23 cellular contexts compared by ENCODE assay signal in the genomic region with DNA sequence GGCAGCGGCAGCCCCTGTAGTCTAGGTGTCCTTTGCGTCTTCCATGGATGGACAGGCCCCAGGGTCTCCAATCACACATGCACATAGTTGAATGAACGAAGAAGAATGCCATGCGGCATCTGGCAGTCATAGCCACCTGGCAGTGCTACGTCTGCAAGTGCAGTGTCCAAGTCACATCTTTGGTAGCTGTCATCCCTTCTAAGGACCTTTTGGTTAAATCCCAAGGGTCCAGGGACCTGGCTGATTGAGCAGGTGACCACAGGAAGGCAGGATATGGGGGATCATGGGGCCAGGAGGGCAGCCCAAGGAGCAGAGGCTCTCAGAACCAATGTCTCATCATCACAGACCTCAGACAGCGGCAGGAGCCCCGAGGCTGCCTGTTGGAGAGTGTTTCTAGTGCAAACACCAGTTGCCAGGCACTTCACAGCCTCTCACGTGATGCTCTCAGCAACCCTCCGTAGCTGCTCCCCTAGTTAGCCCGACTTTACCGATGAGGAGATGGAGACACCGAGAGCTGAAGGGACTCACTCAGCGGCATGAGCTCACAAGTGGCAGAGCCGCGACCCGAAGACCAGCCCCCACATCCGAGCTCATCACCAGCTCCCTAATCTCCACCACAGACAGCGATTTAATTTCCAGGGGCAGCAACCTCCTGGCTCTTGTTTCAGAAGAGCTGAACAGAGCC. TPM values are rescaled to one million over a fixed set of nuclear protein-coding genes. Genes with fewer than 3 reads are reported as not detected.
DNase-seq lines count a peak whose midpoint lies in the region; ATAC-seq and TF ChIP-seq lines count a peak whose summit lies in the region.
"Had no signal": no experiment of that assay in that cellular context is flagged by ENCODE, and none has a peak within 500 bp of the region (broad histone marks: within the 10 kb centered on the region; RNA-seq: fewer than 3 reads in every experiment).

No MANE protein-coding gene starts in this region.

- no peaks in the 10 kb centered on the region for H3K27me3 ChIP-seq in foreskin keratinocyte
- H3K27me3 ChIP-seq: hepatocyte had no signal

- H3K4me3 Mint-ChIP-seq in T-helper 17 cell (no peak overlapping the region), immature natural killer cell (no peak overlapping the region)
- H3K4me3 Mint-ChIP-seq: activated naive CD8-positive, alpha-beta T cell treated with anti-CD3 and anti-CD28 coated beads for 36 hours; activated T-cell treated with anti-CD3 and anti-CD28 coated beads, Interleukin-2, amount 50 U/mL, for 72 hours; CD8-positive, alpha-beta T cell; memory B cell; natural killer cell treated with Interleukin-12 subunit alpha and Interleukin-12 subunit beta and Interleukin-15 and Interleukin-18, amount 100 ng/mL, for 72 hours had no signal

- DNase-seq in DMS153 (lab: John Stamatoyannopoulos, UW) (peak; percentile 69), M059J (ENCODE audit: low read depth) (peak; percentile 28), NCI-H510A (lab: John Stamatoyannopoulos, UW) (peak; percentile 72), left ventricle myocardium superior (no peak), occipital lobe (lab: John Stamatoyannopoulos, UW) (no peak), foreskin keratinocyte (no peak), T-helper 17 cell (no peak), immature natural killer cell (no peak)
- DNase-seq: activated CD4-positive, alpha-beta T cell treated with anti-CD3 and anti-CD28 coated beads, Interleukin-2, amount 50 U/mL, for 4 hours; activated naive CD8-positive, alpha-beta T cell treated with anti-CD3 and anti-CD28 coated beads for 36 hours; activated T-cell treated with anti-CD3 and anti-CD28 coated beads, Interleukin-2, amount 50 U/mL, for 72 hours; body of pancreas; islet precursor cell; KBM-7; NCI-H69; psoas muscle; stimulated activated CD4-positive, alpha-beta T cell treated with anti-CD3 and anti-CD28 coated beads, Interleukin-4, amount 100 ng/mL, for 4 hours; SW 1271 had no signal

- H3K27me3 Mint-ChIP-seq in T-helper 17 cell, result peaks cover 35% of the 10 kb centered on the region
- H3K27me3 Mint-ChIP-seq in immature natural killer cell (ENCODE audit: low read depth in 3 of 3), result peaks cover 0 to 10% (median 6%) of the 10 kb centered on the region in 3 donors

- no peak for TF ChIP-seq CTCF in foreskin keratinocyte (conservative IDR thresholded peaks at IDR 0.05)

- peaks cover 3% of the 10 kb centered on the region for H3K36me3 Mint-ChIP-seq in T-helper 17 cell (ENCODE audit: low read depth)
- H3K36me3 Mint-ChIP-seq in immature natural killer cell, result no peaks in the 10 kb centered on the region
- H3K36me3 Mint-ChIP-seq: activated naive CD8-positive, alpha-beta T cell treated with anti-CD3 and anti-CD28 coated beads for 36 hours; CD8-positive, alpha-beta T cell; memory B cell; natural killer cell treated with Interleukin-12 subunit alpha and Interleukin-12 subunit beta and Interleukin-15 and Interleukin-18, amount 100 ng/mL, for 72 hours had no signal

- H3K9me3 Mint-ChIP-seq in immature natural killer cell, result no peaks in the 10 kb centered on the region
- H3K9me3 Mint-ChIP-seq: CD8-positive, alpha-beta T cell; memory B cell; natural killer cell treated with Interleukin-12 subunit alpha and Interleukin-12 subunit beta and Interleukin-15 and Interleukin-18, amount 100 ng/mL, for 72 hours had no signal

- ATAC-seq in left ventricle myocardium superior, result peak; percentile 51
- no peak for ATAC-seq in foreskin keratinocyte
- ATAC-seq in T-helper 17 cell, result no peak
- ATAC-seq: activated T-cell treated with anti-CD3 and anti-CD28 coated beads, Interleukin-2, amount 50 U/mL, for 72 hours; body of pancreas; CD8-positive, alpha-beta T cell; natural killer cell treated with Interleukin-12 subunit alpha and Interleukin-12 subunit beta and Interleukin-15 and Interleukin-18, amount 100 ng/mL, for 72 hours; Panc1; psoas muscle had no signal

- no peaks in the 10 kb centered on the region for H3K9me3 ChIP-seq in T-helper 17 cell (ENCODE audit: control insufficient read depth, low read length, poor library complexity, severe bottlenecking)
- H3K9me3 ChIP-seq: body of pancreas, psoas muscle had no signal

- H3K27ac Mint-ChIP-seq in T-helper 17 cell (no peak overlapping the region), immature natural killer cell (no peak overlapping the region)
- H3K27ac Mint-ChIP-seq: activated naive CD8-positive, alpha-beta T cell treated with anti-CD3 and anti-CD28 coated beads for 36 hours; activated T-cell treated with anti-CD3 and anti-CD28 coated beads, Interleukin-2, amount 50 U/mL, for 72 hours; CD8-positive, alpha-beta T cell; memory B cell; natural killer cell treated with Interleukin-12 subunit alpha and Interleukin-12 subunit beta and Interleukin-15 and Interleukin-18, amount 100 ng/mL, for 72 hours had no signal

- H3K4me1 Mint-ChIP-seq in T-helper 17 cell (no peaks in the 10 kb centered on the region), immature natural killer cell (no peaks in the 10 kb centered on the region)
- H3K4me1 Mint-ChIP-seq: activated naive CD8-positive, alpha-beta T cell treated with anti-CD3 and anti-CD28 coated beads for 36 hours; memory B cell had no signal

- intact Hi-C loops in left ventricle myocardium superior (cut with micrococcal nuclease), result no loop called here

- no peaks in the 10 kb centered on the region for H3K4me1 ChIP-seq in foreskin keratinocyte
- H3K4me1 ChIP-seq: body of pancreas, psoas muscle had no signal

- no peak overlapping the region for H3K27ac ChIP-seq in foreskin keratinocyte
- H3K27ac ChIP-seq: body of pancreas, psoas muscle had no signal

RNA-seq across cellular contexts. Expression of a gene that starts 28.5 kb away (rescaled TPM):
- 12.7 and 17.0 TPM in 2 replicates for total RNA-seq in M059J (2014; rRNA removed; shearing (Covaris generic))
- 24.7 TPM for total RNA-seq in left ventricle myocardium superior
- total RNA-seq in occipital lobe, result 62.2 TPM
- total RNA-seq in foreskin keratinocyte, result 10.8 and 13.3 TPM in 2 replicates
- 3.7 and 4.1 TPM in 2 replicates for polyA plus RNA-seq in foreskin keratinocyte
- 10 to 100 TPM; 11.0 to 13.3 TPM for total RNA-seq in T-helper 17 cell
- 10 to 100 TPM in 1 of 3 donors, 1 to 10 TPM in 2; 6.6 to 18.8 (median 9.4) TPM for polyA plus RNA-seq in immature natural killer cell

Comparison
In these comparisons a context has a peak if more than half of its experiments do, and no peak if none do; other contexts are left out.
1. DNase-seq: peak in DMS153 (single experiment), M059J (single experiment) and NCI-H510A (single experiment); none in left ventricle myocardium superior (single experiment), occipital lobe (single experiment), foreskin keratinocyte (0 of 2), T-helper 17 cell (0 of 3) and immature natural killer cell (0 of 3).